In the genomic region with DNA sequence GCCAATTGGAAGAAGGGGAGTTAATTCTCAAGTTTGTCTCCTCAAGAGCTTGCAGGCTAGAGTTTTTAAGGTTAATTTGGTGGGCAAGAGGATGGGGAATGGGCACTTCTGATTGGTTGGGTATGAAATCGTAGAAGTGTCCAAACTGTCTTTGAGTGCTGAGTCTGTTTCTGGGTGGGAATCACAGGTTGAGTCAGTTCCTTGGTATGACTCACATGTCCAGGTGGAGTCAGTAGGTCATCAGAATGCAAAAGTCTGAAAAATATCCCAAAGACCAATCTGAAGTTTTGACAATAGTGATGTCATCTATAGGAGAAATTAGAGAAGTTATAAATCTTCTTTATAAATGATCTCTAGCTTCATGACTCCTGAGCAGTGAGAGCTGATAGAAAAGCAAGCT, we compare ENCODE assay signal across 2 cellular contexts.
TF ChIP-seq lines count a peak whose summit lies in the region.

No MANE protein-coding gene starts in this region.

TF ChIP-seq in HepG2, 621 proteins besides CTCF, POLR2A, EP300 and RAD21:
- TF ChIP-seq ATF7 (IDR thresholded peaks at IDR 0.05) (peak; percentile 36; the same call in 1 of the 2 replicates), ATF7 (CRISPR knock-in tag; IDR thresholded peaks at IDR 0.05) (no peak), ZNF570 (CRISPR knock-in tag; IDR thresholded peaks at IDR 0.05; ENCODE audit: borderline replicate concordance) (no peak)

TF ChIP-seq in endothelial cell of umbilical vein, 7 proteins besides CTCF, POLR2A, EP300 and RAD21:
- TF ChIP-seq FOS (IDR thresholded peaks at IDR 0.05; ENCODE audit: borderline replicate concordance, insufficient read depth, low read length), result peak; percentile 23
- TF ChIP-seq POLR2AphosphoS5 (IDR thresholded peaks at IDR 0.05; ENCODE audit: insufficient read depth, low read depth, low read length), result no peak
- no peak for TF ChIP-seq GATA2 (IDR thresholded peaks at IDR 0.05; ENCODE audit: insufficient read depth, insufficient read length, low read depth, low read length)
